Comparison of ENCODE assay signal across 30 cellular contexts in the genomic region with DNA sequence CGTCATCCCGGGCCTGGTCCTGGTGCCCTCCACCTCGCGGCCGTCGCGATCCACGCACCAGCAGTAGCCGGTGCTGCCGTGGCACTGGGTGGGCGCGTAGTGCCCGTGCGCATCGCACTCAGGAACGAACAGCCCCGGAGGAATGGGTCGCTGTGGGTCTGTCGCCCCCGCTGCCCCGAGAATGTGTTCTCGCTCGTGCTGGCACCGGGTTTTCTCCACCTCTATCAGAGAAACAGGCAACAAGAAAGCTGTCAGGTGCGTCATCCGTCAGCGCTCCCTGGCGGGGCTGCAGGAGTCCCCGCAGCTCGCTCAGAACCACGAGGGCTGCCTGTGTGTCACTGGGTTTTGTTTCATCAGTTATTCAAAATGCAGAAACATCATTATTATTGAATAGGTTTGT.
"Had no signal": no experiment of that assay in that cellular context is flagged by ENCODE, and none has a peak within 500 bp of the region (broad histone marks: within the 10 kb centered on the region; RNA-seq: fewer than 3 reads in every experiment).

No MANE protein-coding gene starts in this region.

- H3K4me3 ChIP-seq: ascending aorta, coronary artery, esophagus muscularis mucosa, gastrocnemius medialis had no signal

- H3K27me3 Mint-ChIP-seq: activated CD4-positive, alpha-beta memory T cell treated with anti-CD3 and anti-CD28 coated beads for 36 hours; activated CD4-positive, alpha-beta T cell treated with anti-CD3 and anti-CD28 coated beads for 36 hours; brain; central memory CD8-positive, alpha-beta T cell had no signal

- ATAC-seq: activated CD4-positive, alpha-beta T cell treated with anti-CD3 and anti-CD28 coated beads for 36 hours; activated CD8-positive, alpha-beta memory T cell treated with anti-CD3 and anti-CD28 coated beads, Interleukin-2, amount 10 ng/mL, durations not matched to agents 7 days and 5 days; activated CD8-positive, alpha-beta T cell treated with anti-CD3 and anti-CD28 coated beads, Interleukin-2, amount 10 ng/mL, durations not matched to agents 7 days and 5 days; activated naive CD4-positive, alpha-beta T cell treated with anti-CD3 and anti-CD28 coated beads, Interleukin-2, amount 50 U/mL, for 72 hours; effector memory CD8-positive, alpha-beta T cell; foreskin keratinocyte; gastrocnemius medialis had no signal

- H3K27ac ChIP-seq: ascending aorta, coronary artery, esophagus muscularis mucosa, foreskin keratinocyte, gastrocnemius medialis had no signal

- H3K9me3 ChIP-seq: gastrocnemius medialis had no signal

- H3K4me1 ChIP-seq: ascending aorta, esophagus muscularis mucosa, gastrocnemius medialis had no signal

- H3K27ac Mint-ChIP-seq: activated CD4-positive, alpha-beta memory T cell treated with anti-CD3 and anti-CD28 coated beads for 36 hours; activated CD4-positive, alpha-beta T cell treated with anti-CD3 and anti-CD28 coated beads for 36 hours; activated CD4-positive, alpha-beta T cell treated with anti-CD3 and anti-CD28 coated beads, Interleukin-2, amount 10 ng/mL, durations not matched to agents 24 days and 14 days; activated CD8-positive, alpha-beta memory T cell treated with anti-CD3 and anti-CD28 coated beads, Interleukin-2, amount 10 ng/mL, durations not matched to agents 7 days and 5 days; activated CD8-positive, alpha-beta T cell treated with anti-CD3 and anti-CD28 coated beads, Interleukin-2, amount 10 ng/mL, durations not matched to agents 7 days and 5 days; activated naive CD4-positive, alpha-beta T cell treated with anti-CD3 and anti-CD28 coated beads, Interleukin-2, amount 10 ng/mL, durations not matched to agents 7 days and 5 days; activated naive CD4-positive, alpha-beta T cell treated with anti-CD3 and anti-CD28 coated beads, Interleukin-2, amount 50 U/mL, for 72 hours; activated T-helper 1 cell treated with anti-CD3 and anti-CD28 coated beads, Interleukin-12 subunit alpha, Interleukin-12 subunit beta, Interleukin-2, Interleukin-4 antibody, amounts not matched to agents 30 ng/mL and 10 ng/mL and 1 ng/mL, durations not matched to agents 14 hours and 24 hours and 36 hours; activated T-helper 2 cell treated with anti-CD3 and anti-CD28 coated beads, Interferon-gamma antibody, Interleukin-2, Interleukin-4, amounts not matched to agents 10 μg/mL and 5 μg/mL and 100 μg/mL, durations not matched to agents 14 hours and 24 hours and 36 hours; brain; effector memory CD8-positive, alpha-beta T cell had no signal

- H3K4me1 Mint-ChIP-seq: brain had no signal

- H3K27me3 ChIP-seq: ascending aorta, esophagus muscularis mucosa, foreskin keratinocyte, gastrocnemius medialis had no signal

- H3K4me3 Mint-ChIP-seq: activated CD4-positive, alpha-beta memory T cell treated with anti-CD3 and anti-CD28 coated beads for 36 hours; activated CD4-positive, alpha-beta T cell treated with anti-CD3 and anti-CD28 coated beads for 36 hours; activated CD4-positive, alpha-beta T cell treated with anti-CD3 and anti-CD28 coated beads, Interleukin-2, amount 10 ng/mL, durations not matched to agents 24 days and 14 days; activated CD8-positive, alpha-beta memory T cell treated with anti-CD3 and anti-CD28 coated beads, Interleukin-2, amount 10 ng/mL, durations not matched to agents 7 days and 5 days; activated CD8-positive, alpha-beta T cell treated with anti-CD3 and anti-CD28 coated beads, Interleukin-2, amount 10 ng/mL, durations not matched to agents 7 days and 5 days; activated naive CD4-positive, alpha-beta T cell treated with anti-CD3 and anti-CD28 coated beads, Interleukin-2, amount 10 ng/mL, durations not matched to agents 7 days and 5 days; activated naive CD8-positive, alpha-beta T cell treated with anti-CD3 and anti-CD28 coated beads, Interleukin-2, amount 10 ng/mL, durations not matched to agents 7 days and 5 days; activated T-helper 1 cell treated with anti-CD3 and anti-CD28 coated beads, Interleukin-12 subunit alpha, Interleukin-12 subunit beta, Interleukin-2, Interleukin-4 antibody, amounts not matched to agents 30 ng/mL and 10 ng/mL and 1 ng/mL, durations not matched to agents 14 hours and 24 hours and 36 hours; brain; central memory CD8-positive, alpha-beta T cell; effector memory CD8-positive, alpha-beta T cell had no signal

- DNase-seq: activated CD4-positive, alpha-beta memory T cell treated with anti-CD3 and anti-CD28 coated beads for 36 hours; activated CD4-positive, alpha-beta T cell treated with anti-CD3 and anti-CD28 coated beads for 36 hours; activated CD4-positive, alpha-beta T cell treated with anti-CD3 and anti-CD28 coated beads, Interleukin-2, amount 10 ng/mL, durations not matched to agents 24 days and 14 days; activated CD4-positive, CD25-positive, alpha-beta regulatory T cell; activated CD4-positive, CD25-positive, alpha-beta regulatory T cell treated with anti-CD3 and anti-CD28 coated beads, Interleukin-2, amount 50 U/mL, for 72 hours; activated CD8-positive, alpha-beta memory T cell treated with anti-CD3 and anti-CD28 coated beads, Interleukin-2, amount 10 ng/mL, durations not matched to agents 7 days and 5 days; activated CD8-positive, alpha-beta memory T cell treated with anti-CD3 and anti-CD28 coated beads, Interleukin-2, amount 50 U/mL, for 4 hours; activated CD8-positive, alpha-beta T cell treated with anti-CD3 and anti-CD28 coated beads, Interleukin-2, amount 10 ng/mL, durations not matched to agents 7 days and 5 days; activated gamma-delta T cell; activated naive CD4-positive, alpha-beta T cell; activated naive CD4-positive, alpha-beta T cell treated with anti-CD3 and anti-CD28 coated beads, Interleukin-2, amount 10 ng/mL, durations not matched to agents 7 days and 5 days; activated naive CD8-positive, alpha-beta T cell treated with anti-CD3 and anti-CD28 coated beads, Interleukin-2, amount 10 ng/mL, durations not matched to agents 7 days and 5 days; activated T-cell treated with anti-CD3 and anti-CD28 coated beads, Interleukin-2, amount 50 U/mL, for 1 hour; activated T-cell treated with anti-CD3 and anti-CD28 coated beads, Interleukin-2, amount 50 U/mL, for 48 hours; dermis blood vessel endothelial cell; effector CD4-positive, alpha-beta T cell; effector memory CD8-positive, alpha-beta T cell; erythroblast; foreskin keratinocyte; gastrocnemius medialis; glutamatergic neuron; T-helper 2 cell had no signal
